13 cellular contexts compared by ENCODE assay signal in genomic region chr20:32680544-32681174, GRCh38. TPM values are rescaled to one million over a fixed set of nuclear protein-coding genes. Genes with fewer than 3 reads are reported as not detected.
DNase-seq lines count a peak whose midpoint lies in the region; ATAC-seq and TF ChIP-seq lines count a peak whose summit lies in the region.
"Had no signal": no experiment of that assay in that cellular context is flagged by ENCODE, and none has a peak within 500 bp of the region (broad histone marks: within the 10 kb centered on the region; RNA-seq: fewer than 3 reads in every experiment).

No MANE protein-coding gene starts in this region.

- H3K4me3 Mint-ChIP-seq in chondrocyte (ENCODE audit: unreplicated experiment) (no peak overlapping the region), nephron progenitor cell (peak overlapping the region; percentile 14)

- H3K4me2 ChIP-seq in HCT116 (ENCODE audit: low read length): peak overlapping the region; percentile 46

- peaks cover 22% of the 10 kb centered on the region for H3K4me1 Mint-ChIP-seq in chondrocyte (ENCODE audit: low read depth)
- peaks cover 45% of the 10 kb centered on the region for H3K4me1 Mint-ChIP-seq in nephron progenitor cell

- H3K36me3 Mint-ChIP-seq in chondrocyte (ENCODE audit: low read depth) (no peaks in the 10 kb centered on the region), nephron progenitor cell (ENCODE audit: low read depth) (no peaks in the 10 kb centered on the region)

- BruUV-seq in HCT116 (replicated peaks; lab: Mats Ljungman, UMichigan): no TSS peak

- RAD21 ChIA-PET in HCT116 (lab: Charles Lee; ENCODE audit: low non-redundant PET in 1 of 2, low total read pairs in 2 of 2, uncharacterized antibody in 2 of 2, unreplicated experiment in 2 of 2): no interaction called here

- no peak for TF ChIP-seq CTCF in HCT116 (IDR thresholded peaks at IDR 0.05 in 2 of 3, conservative IDR thresholded peaks at IDR 0.05 in 1 of 3; ENCODE audit: borderline replicate concordance in 1 of 3, insufficient read depth in 1 of 3, low read depth in 2 of 3, low read length in 2 of 3)
- no peak for TF ChIP-seq CTCF in chondrocyte (IDR thresholded peaks at IDR 0.05)
- TF ChIP-seq CTCF in nephron progenitor cell (IDR thresholded peaks at IDR 0.05): no peak

- no peaks in the 10 kb centered on the region for H3K9me3 Mint-ChIP-seq in chondrocyte (ENCODE audit: low read depth)
- no peaks in the 10 kb centered on the region for H3K9me3 Mint-ChIP-seq in nephron progenitor cell

- peaks cover 11 to 21% of the 10 kb centered on the region in 2 experiments for H3K4me1 ChIP-seq in HCT116 (ENCODE audit: control insufficient read depth in 1 of 2, insufficient read depth in 2 of 2, low read length in 2 of 2)

- H2AFZ ChIP-seq in HCT116 (ENCODE audit: low read depth, low read length, poor library complexity, severe bottlenecking): no peak overlapping the region

- no peak overlapping the region for H3K9ac ChIP-seq in HCT116 (ENCODE audit: low read length)

- TF ChIP-seq POLR2A in HCT116 (IDR thresholded peaks at IDR 0.05; ENCODE audit: borderline replicate concordance, extremely low read depth, insufficient read depth, insufficient read length): no peak

- H3K4me3 ChIP-seq in HCT116 (replicated peaks in 1 of 2; ENCODE audit: low read depth in 1 of 2, low read length in 2 of 2): no peak overlapping the region
- H3K4me3 ChIP-seq: thoracic aorta had no signal

- intact Hi-C loops in HCT116 (cut with micrococcal nuclease): no loop called here

- H3K79me2 ChIP-seq in HCT116 (ENCODE audit: insufficient read depth, low read length): no peaks in the 10 kb centered on the region

- H3K27me3 ChIP-seq in HCT116 (ENCODE audit: insufficient read depth, low read length): no peaks in the 10 kb centered on the region

- H4K20me1 ChIP-seq in HCT116 (ENCODE audit: insufficient read depth): no peaks in the 10 kb centered on the region

- H3K27me3 Mint-ChIP-seq in chondrocyte (ENCODE audit: low read depth) (no peaks in the 10 kb centered on the region), nephron progenitor cell (ENCODE audit: low read depth, poor library complexity) (no peaks in the 10 kb centered on the region)

- H3K36me3 ChIP-seq in HCT116 (ENCODE audit: control insufficient read depth in 1 of 2, insufficient read depth in 2 of 2, low read length in 2 of 2): no peaks in the 10 kb centered on the region
- H3K36me3 ChIP-seq: neutrophil, thoracic aorta had no signal

- POLR2A ChIA-PET in HCT116 (lab: Charles Lee): interaction anchor here (1.1 to 1.3 kb wide), 2 partner anchors 83 to 98 kb away, joined by 3 to 7 read pairs; no protein-coding TSS in a partner anchor

- CTCF ChIA-PET in HCT116 (lab: Charles Lee): interaction anchor here (0.9 to 1.5 kb wide), 3 partner anchors 7 to 97 kb away, joined by 3 to 19 read pairs (median 3); partner anchors contain the start of gene C20orf203

- TF ChIP-seq RAD21 in HCT116 (IDR thresholded peaks at IDR 0.05; ENCODE audit: low read depth): no peak

- no peaks in the 10 kb centered on the region for H3K9me2 ChIP-seq in HCT116 (ENCODE audit: insufficient read depth)

- peak overlapping the region; percentile 77 for H3K27ac Mint-ChIP-seq in chondrocyte (ENCODE audit: unreplicated experiment)
- H3K27ac Mint-ChIP-seq in nephron progenitor cell: peak overlapping the region; percentile 88

- no peaks in the 10 kb centered on the region for H3K9me3 ChIP-seq in HCT116 (ENCODE audit: control insufficient read depth in 1 of 2, insufficient read depth in 1 of 2, low read depth in 1 of 2, low read length in 2 of 2)
- H3K9me3 ChIP-seq: neutrophil, thoracic aorta had no signal

- H3K27ac ChIP-seq in HCT116 (ENCODE audit: low read depth, low read length): no peak overlapping the region
- H3K27ac ChIP-seq: neutrophil, thoracic aorta had no signal

- no peak for DNase-seq in HCT116 (ENCODE audit: low read depth, low spot score)
- peak; percentile 49 for DNase-seq in NCI-H69 (lab: John Stamatoyannopoulos, UW)
- no peak for DNase-seq in chondrocyte (ENCODE audit: low spot score)
- no peak for DNase-seq in nephron progenitor cell
- DNase-seq in AML-193 (lab: John Stamatoyannopoulos, UW): no peak
- DNase-seq: activated CD4-positive, CD25-positive, alpha-beta regulatory T cell; NCI-H446 had no signal

- ATAC-seq in HCT116 (no peak), HG03175 (IDR thresholded peaks at IDR 0.05; ENCODE audit: unreplicated experiment) (no peak), GM21526 (IDR thresholded peaks at IDR 0.05; ENCODE audit: low FRiP score, unreplicated experiment) (no peak), GM21423 (IDR thresholded peaks at IDR 0.05; ENCODE audit: unreplicated experiment) (no peak)

TF ChIP-seq in HCT116, 20 proteins besides CTCF, POLR2A, EP300 and RAD21:
- TF ChIP-seq, protein P1, sequence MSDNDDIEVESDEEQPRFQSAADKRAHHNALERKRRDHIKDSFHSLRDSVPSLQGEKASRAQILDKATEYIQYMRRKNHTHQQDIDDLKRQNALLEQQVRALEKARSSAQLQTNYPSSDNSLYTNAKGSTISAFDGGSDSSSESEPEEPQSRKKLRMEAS (IDR thresholded peaks at IDR 0.05): no peak
- TF ChIP-seq FOSL1 (IDR thresholded peaks at IDR 0.05; ENCODE audit: low read depth) (no peak), REST (IDR thresholded peaks at IDR 0.05; ENCODE audit: low read depth) (no peak), ZFX (IDR thresholded peaks at IDR 0.05) (no peak), EZH2 (IDR thresholded peaks at IDR 0.05) (no peak), ZNF274 (IDR thresholded peaks at IDR 0.05; ENCODE audit: low read depth, low read length) (no peak), POLR2AphosphoS5 (IDR thresholded peaks at IDR 0.05; ENCODE audit: low read depth, low read length) (no peak), JUND (IDR thresholded peaks at IDR 0.05) (no peak), CBX3 (IDR thresholded peaks at IDR 0.05; ENCODE audit: low read depth) (no peak), EGR1 (IDR thresholded peaks at IDR 0.05; ENCODE audit: low read depth) (no peak)
- TF ChIP-seq, protein P2, sequence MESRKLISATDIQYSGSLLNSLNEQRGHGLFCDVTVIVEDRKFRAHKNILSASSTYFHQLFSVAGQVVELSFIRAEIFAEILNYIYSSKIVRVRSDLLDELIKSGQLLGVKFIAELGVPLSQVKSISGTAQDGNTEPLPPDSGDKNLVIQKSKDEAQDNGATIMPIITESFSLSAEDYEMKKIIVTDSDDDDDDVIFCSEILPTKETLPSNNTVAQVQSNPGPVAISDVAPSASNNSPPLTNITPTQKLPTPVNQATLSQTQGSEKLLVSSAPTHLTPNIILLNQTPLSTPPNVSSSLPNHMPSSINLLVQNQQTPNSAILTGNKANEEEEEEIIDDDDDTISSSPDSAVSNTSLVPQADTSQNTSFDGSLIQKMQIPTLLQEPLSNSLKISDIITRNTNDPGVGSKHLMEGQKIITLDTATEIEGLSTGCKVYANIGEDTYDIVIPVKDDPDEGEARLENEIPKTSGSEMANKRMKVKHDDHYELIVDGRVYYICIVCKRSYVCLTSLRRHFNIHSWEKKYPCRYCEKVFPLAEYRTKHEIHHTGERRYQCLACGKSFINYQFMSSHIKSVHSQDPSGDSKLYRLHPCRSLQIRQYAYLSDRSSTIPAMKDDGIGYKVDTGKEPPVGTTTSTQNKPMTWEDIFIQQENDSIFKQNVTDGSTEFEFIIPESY (IDR thresholded peaks at IDR 0.05; ENCODE audit: extremely low read depth, insufficient replicate concordance, low read length): no peak

RNA-seq across cellular contexts. Expression of gene C20orf203, which starts 6.9 kb away (rescaled TPM):
- total RNA-seq in HCT116 (2021; ENCODE audit: unreplicated experiment) (not detected), chondrocyte (0.07 to 0.15 TPM in 2 of 3 replicates, not detected in the other)
- not detected in 2 replicates for polyA plus RNA-seq in HCT116 (2012)
- total RNA-seq: glomerular endothelial cell had no signal
